ENCODE assay signal across 8 cellular contexts in the genomic region with DNA sequence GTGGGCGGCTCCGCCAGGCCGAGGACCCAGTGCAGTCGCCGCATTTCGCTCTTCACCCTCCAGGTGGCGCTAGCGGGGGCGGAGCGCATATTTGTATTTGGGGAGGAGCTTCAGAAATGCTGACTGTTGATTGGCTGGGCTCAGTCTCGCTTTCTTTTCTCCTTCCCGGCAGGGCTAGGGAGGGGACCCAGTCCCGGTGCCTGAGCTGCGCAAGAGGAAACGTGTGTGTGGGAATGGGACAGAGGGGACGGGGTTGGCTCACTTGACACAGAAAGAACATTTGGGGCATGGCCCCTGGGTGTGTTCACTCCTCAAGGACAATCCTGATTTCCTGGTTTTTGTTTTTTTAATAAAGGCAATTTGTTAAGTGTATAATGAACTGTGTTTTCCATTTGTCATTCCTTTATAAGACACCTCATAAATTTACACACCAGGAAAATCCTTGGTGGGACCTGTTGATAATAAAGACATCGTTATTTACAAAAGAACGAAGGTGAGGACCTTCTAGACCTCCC. TPM values are rescaled to one million over a fixed set of nuclear protein-coding genes. Genes with fewer than 3 reads are reported as not detected.
DNase-seq lines count a peak whose midpoint lies in the region; FAIRE-seq and TF ChIP-seq lines count a peak whose summit lies in the region.

No MANE protein-coding gene starts in this region.

- H3K4me3 ChIP-seq in HAP-1: no peak overlapping the region
- peak overlapping the region; percentile 67 for H3K4me3 ChIP-seq in MM.1S (ENCODE audit: low read length)

- no peaks in the 10 kb centered on the region for H3K79me2 ChIP-seq in MM.1S (ENCODE audit: low read length)

- H3F3A ChIP-seq in MM.1S (ENCODE audit: insufficient read depth, low read length): peaks cover 5% of the 10 kb centered on the region

- TF ChIP-seq CTCF in MM.1S (IDR thresholded peaks at IDR 0.05; ENCODE audit: low read length): peak; percentile 94

- no peaks in the 10 kb centered on the region for H3K9me2 ChIP-seq in MM.1S (replicated peaks; ENCODE audit: insufficient read depth, low read length)

- H3K9me3 ChIP-seq in HAP-1 (no peaks in the 10 kb centered on the region), MM.1S (replicated peaks; ENCODE audit: insufficient read depth, low read length) (no peaks in the 10 kb centered on the region)

- H2AFZ ChIP-seq in MM.1S (ENCODE audit: low read length): peak overlapping the region; percentile 90

- peak overlapping the region; percentile 81 for H3K4me2 ChIP-seq in MM.1S (ENCODE audit: low read depth, low read length)

- peak; percentile 74 for DNase-seq in GM04504 (ENCODE audit: low read depth)
- DNase-seq in HAP-1 (ENCODE audit: low spot score in 2 of 2): peak; percentile 95
- peak; percentile 88 for DNase-seq in MM.1S
- peak; percentile 77 for DNase-seq in SIG-M5 (lab: John Stamatoyannopoulos, UW)
- DNase-seq in activated gamma-delta T cell treated with anti-CD3 and anti-CD28 coated beads, Interleukin-2, amount 50 U/mL, for 16 hours (ENCODE audit: low read depth): peak; percentile 96
- peak; percentile 80 to 94 for DNase-seq in frontal cortex (ENCODE audit: low spot score in 2 of 2)
- peak; percentile 57 for DNase-seq in non-pigmented ciliary epithelial cell (ENCODE audit: low read depth)
- DNase-seq in substantia nigra (lab: John Stamatoyannopoulos, UW): peak; percentile 59 to 94 (median 89)

- FAIRE-seq in frontal cortex (lab: Jason Lieb, UNC): peak; percentile 48

- H3K27ac ChIP-seq in MM.1S (ENCODE audit: low read length) (peak overlapping the region; percentile 55; the same call in 1 of the 2 replicates), substantia nigra (ENCODE audit: low read depth, low read length, poor library complexity, severe bottlenecking) (peak overlapping the region; percentile 22)

- peak overlapping the region; percentile 32 for H3K9ac ChIP-seq in MM.1S (ENCODE audit: low read length)

- H4K20me1 ChIP-seq in MM.1S (ENCODE audit: insufficient read depth, low read length): no peaks in the 10 kb centered on the region

- H3K36me3 ChIP-seq in HAP-1 (replicated peaks) (no peaks in the 10 kb centered on the region), MM.1S (replicated peaks; ENCODE audit: insufficient read depth, low read length) (no peaks in the 10 kb centered on the region)

- H3K4me1 ChIP-seq in HAP-1 (peaks cover 7% of the 10 kb centered on the region), MM.1S (ENCODE audit: low read length) (no peaks in the 10 kb centered on the region)

- H3K27me3 ChIP-seq in HAP-1 (ENCODE audit: low read depth) (no peaks in the 10 kb centered on the region), MM.1S (replicated peaks; ENCODE audit: insufficient read depth, low read length) (no peaks in the 10 kb centered on the region)

- in situ Hi-C loops in HAP-1 (cut with MboI; ENCODE audit: low sequenced_read_pairs): no loop called here

RNA-seq across cellular contexts. Expression of a gene that starts 20.4 kb away (rescaled TPM):
- total RNA-seq in frontal cortex: 71.3 TPM
